ENCODE assay signal across 20 cellular contexts in genomic region chr14:57295261-57295660, GRCh38.
"Had no signal": no experiment of that assay in that cellular context is flagged by ENCODE, and none has a peak within 500 bp of the region (broad histone marks: within the 10 kb centered on the region; RNA-seq: fewer than 3 reads in every experiment).

No MANE protein-coding gene starts in this region.

- H3K27ac ChIP-seq: dorsolateral prefrontal cortex, gastroesophageal sphincter, heart left ventricle, hepatocyte, lower lobe of right lung, neutrophil, pancreas, right lobe of liver, suprapubic skin, transverse colon, vagina had no signal

- H3K4me3 ChIP-seq: dorsolateral prefrontal cortex, gastroesophageal sphincter, heart left ventricle, hepatocyte, lower lobe of right lung, pancreas, right lobe of liver, suprapubic skin, transverse colon, vagina had no signal

- H3K27ac Mint-ChIP-seq: stimulated activated naive CD8-positive, alpha-beta T cell treated with anti-CD3 and anti-CD28 coated beads, Interleukin-15, amount 100 ng/mL, for 72 hours had no signal

- H2AFZ ChIP-seq: hepatocyte had no signal

- DNase-seq: dorsolateral prefrontal cortex; effector CD4-positive, alpha-beta T cell; foreskin fibroblast; heart left ventricle; left ventricle myocardium superior; lower lobe of right lung; naive thymus-derived CD8-positive, alpha-beta T cell; pancreas; right lobe of liver; small intestine; stimulated activated CD4-positive, alpha-beta T cell treated with anti-CD3 and anti-CD28 coated beads, Interleukin-15, amount 100 ng/mL, for 24 hours; stimulated activated CD4-positive, alpha-beta T cell treated with anti-CD3 and anti-CD28 coated beads, Interleukin-2, amount 100 ng/mL, for 48 hours; stimulated activated naive CD4-positive, alpha-beta T cell; stimulated activated naive CD8-positive, alpha-beta T cell treated with anti-CD3 and anti-CD28 coated beads, Interleukin-15, amount 100 ng/mL, for 72 hours; transverse colon had no signal

- H3K27me3 Mint-ChIP-seq: naive thymus-derived CD8-positive, alpha-beta T cell; stimulated activated naive CD8-positive, alpha-beta T cell treated with anti-CD3 and anti-CD28 coated beads, Interleukin-15, amount 100 ng/mL, for 72 hours had no signal

- H3K9me3 Mint-ChIP-seq: naive thymus-derived CD8-positive, alpha-beta T cell; stimulated activated naive CD8-positive, alpha-beta T cell treated with anti-CD3 and anti-CD28 coated beads, Interleukin-15, amount 100 ng/mL, for 72 hours had no signal

- H3K4me1 ChIP-seq: gastroesophageal sphincter, lower lobe of right lung, pancreas, right lobe of liver, suprapubic skin, vagina had no signal

- H3K27me3 ChIP-seq: dorsolateral prefrontal cortex, gastroesophageal sphincter, heart left ventricle, hepatocyte, neutrophil, pancreas, right lobe of liver, suprapubic skin, transverse colon, vagina had no signal

- H3K4me1 Mint-ChIP-seq: naive thymus-derived CD8-positive, alpha-beta T cell; stimulated activated naive CD8-positive, alpha-beta T cell treated with anti-CD3 and anti-CD28 coated beads, Interleukin-15, amount 100 ng/mL, for 72 hours had no signal

- ATAC-seq: gastroesophageal sphincter; heart left ventricle; left ventricle myocardium superior; lower lobe of right lung; naive thymus-derived CD8-positive, alpha-beta T cell; pancreas; right lobe of liver; stimulated activated naive CD8-positive, alpha-beta T cell treated with anti-CD3 and anti-CD28 coated beads, Interleukin-15, amount 100 ng/mL, for 72 hours had no signal

- H3K79me2 ChIP-seq: hepatocyte had no signal

- H3K36me3 ChIP-seq: pancreas, right lobe of liver, transverse colon had no signal

- H3K4me2 ChIP-seq: hepatocyte had no signal

- H3K4me3 Mint-ChIP-seq: naive thymus-derived CD8-positive, alpha-beta T cell; stimulated activated naive CD8-positive, alpha-beta T cell treated with anti-CD3 and anti-CD28 coated beads, Interleukin-15, amount 100 ng/mL, for 72 hours had no signal
